Comparison of ENCODE assay signal across 26 cellular contexts in the genomic region with DNA sequence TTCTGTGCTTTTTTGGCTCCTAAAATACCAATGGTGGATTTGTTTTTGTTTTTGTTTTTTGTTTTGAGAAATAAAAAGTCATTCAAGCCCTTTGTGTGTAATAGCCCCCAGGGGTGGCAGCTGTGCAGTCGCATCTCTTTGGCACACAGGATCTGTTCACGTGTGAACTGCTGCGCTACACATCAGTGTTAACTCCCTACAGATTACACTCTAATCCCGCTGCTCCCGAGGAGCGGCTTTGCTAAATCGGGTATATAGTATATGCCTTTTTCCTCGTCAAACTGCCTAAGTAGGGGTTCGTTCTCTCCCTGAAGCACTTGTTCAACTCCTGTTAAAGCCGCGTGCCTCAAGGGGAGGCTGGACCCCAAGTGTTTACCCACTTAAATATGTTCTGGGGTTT.
"Had no signal": no experiment of that assay in that cellular context is flagged by ENCODE, and none has a peak within 500 bp of the region (broad histone marks: within the 10 kb centered on the region; RNA-seq: fewer than 3 reads in every experiment).

No MANE protein-coding gene starts in this region.

- H3K4me1 ChIP-seq: stomach, tibial artery, upper lobe of right lung had no signal

- H3K4me3 Mint-ChIP-seq: immature natural killer cell; mesothelial cell of epicardium; naive B cell; natural killer cell; nephron progenitor cell; stimulated activated naive B cell treated with anti-CD40 and anti-IgM and Interleukin-4, amounts not matched to agents 10 μg/mL and 1 μg/mL and 100 μg/mL, for 72 hours had no signal

- H3K27me3 Mint-ChIP-seq: naive B cell; progenitor cell of endocrine pancreas; stimulated activated naive B cell treated with anti-CD40 and anti-IgM and Interleukin-4, amounts not matched to agents 10 μg/mL and 1 μg/mL and 100 μg/mL, for 72 hours had no signal

- H3K27me3 ChIP-seq: left lung, ovary, right atrium auricular region, right lobe of liver, stomach, tibial artery, upper lobe of right lung had no signal

- H3K27ac Mint-ChIP-seq: mesothelial cell of epicardium; naive B cell; natural killer cell; nephron progenitor cell; progenitor cell of endocrine pancreas; stimulated activated naive B cell treated with anti-CD40 and anti-IgM and Interleukin-4, amounts not matched to agents 10 μg/mL and 1 μg/mL and 100 μg/mL, for 72 hours had no signal

- H3K27ac ChIP-seq: left lung, lower lobe of right lung, ovary, right atrium auricular region, right lobe of liver, stomach, thoracic aorta, tibial artery, upper lobe of right lung had no signal

- H3K36me3 ChIP-seq: ovary had no signal

- H3K4me3 ChIP-seq: left lung, lower lobe of right lung, ovary, right atrium auricular region, right lobe of liver, smooth muscle cell, stomach, thoracic aorta, tibial artery, upper lobe of right lung had no signal

- DNase-seq: immature natural killer cell; kidney; left colon; left lung; lower lobe of right lung; mammary epithelial cell; mesenchymal stem cell; naive B cell; natural killer cell; nephron progenitor cell; ovary; right lobe of liver; stimulated activated CD4-positive, alpha-beta T cell treated with anti-CD3 and anti-CD28 coated beads, Interleukin-15, amount 100 ng/mL, for 24 hours; stimulated activated CD4-positive, alpha-beta T cell treated with anti-CD3 and anti-CD28 coated beads, Interleukin-2, amount 100 ng/mL, for 24 hours; stimulated activated CD4-positive, alpha-beta T cell treated with anti-CD3 and anti-CD28 coated beads, Interleukin-4, amount 100 ng/mL, for 1 hour; stimulated activated naive B cell treated with anti-CD40 and anti-IgM and Interleukin-4, amounts not matched to agents 10 μg/mL and 1 μg/mL and 100 μg/mL, for 72 hours; stimulated activated naive CD8-positive, alpha-beta T cell treated with anti-CD3 and anti-CD28 coated beads, Interleukin-15, Interleukin-2, amounts not matched to agents 100 U/mL and 50 U/mL, for 24 hours; stomach; tibial artery; trophoblast cell had no signal

- H3K4me2 ChIP-seq: smooth muscle cell had no signal

- H3K4me1 Mint-ChIP-seq: mesothelial cell of epicardium; stimulated activated naive B cell treated with anti-CD40 and anti-IgM and Interleukin-4, amounts not matched to agents 10 μg/mL and 1 μg/mL and 100 μg/mL, for 72 hours had no signal

- H3K9me3 ChIP-seq: left lung, lower lobe of right lung, ovary, right atrium auricular region, right lobe of liver, stomach, thoracic aorta, tibial artery, upper lobe of right lung had no signal

- H3K36me3 Mint-ChIP-seq: natural killer cell had no signal

- H3K9me3 Mint-ChIP-seq: immature natural killer cell; mesothelial cell of epicardium; naive B cell; natural killer cell; nephron progenitor cell; stimulated activated naive B cell treated with anti-CD40 and anti-IgM and Interleukin-4, amounts not matched to agents 10 μg/mL and 1 μg/mL and 100 μg/mL, for 72 hours had no signal

- ATAC-seq: left colon; left lung; natural killer cell; right lobe of liver; stimulated activated naive B cell treated with anti-CD40 and anti-IgM and Interleukin-4, amounts not matched to agents 10 μg/mL and 1 μg/mL and 100 μg/mL, for 72 hours; stimulated activated naive CD8-positive, alpha-beta T cell treated with anti-CD3 and anti-CD28 coated beads, Interleukin-15, Interleukin-2, amounts not matched to agents 100 U/mL and 50 U/mL, for 24 hours; upper lobe of right lung had no signal
